23 cellular contexts compared by ENCODE assay signal in the genomic region with DNA sequence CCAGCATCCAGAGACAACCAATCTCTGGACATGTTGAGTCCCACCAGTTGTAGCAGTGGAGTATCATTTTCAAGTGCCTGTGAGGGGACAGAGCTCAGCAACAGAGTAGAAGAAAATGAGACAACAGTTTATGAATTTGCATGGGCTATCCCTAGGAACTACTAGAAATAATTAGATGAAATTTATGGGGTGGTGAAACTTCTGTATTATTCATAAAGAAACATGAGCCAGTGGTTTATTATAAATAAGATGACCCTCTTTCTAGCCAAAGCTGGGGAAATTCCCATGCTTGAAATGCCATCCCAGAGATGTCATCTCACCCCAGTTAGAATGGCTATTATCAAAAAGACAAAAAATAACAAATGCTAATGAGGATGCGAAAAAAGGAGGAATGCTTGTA. TPM values are rescaled to one million over a fixed set of nuclear protein-coding genes. Genes with fewer than 3 reads are reported as not detected.
"Had no signal": no experiment of that assay in that cellular context is flagged by ENCODE, and none has a peak within 500 bp of the region (broad histone marks: within the 10 kb centered on the region; RNA-seq: fewer than 3 reads in every experiment).

No MANE protein-coding gene starts in this region.

- ATAC-seq: activated T-cell treated with anti-CD3 and anti-CD28 coated beads, Interleukin-2, amount 50 U/mL, for 72 hours; left ventricle myocardium superior; T-helper 17 cell had no signal

- H3K9me3 ChIP-seq: neutrophil, ovary, prostate gland, thyroid gland had no signal

- H3K9me3 Mint-ChIP-seq: activated CD4-positive, alpha-beta memory T cell treated with anti-CD3 and anti-CD28 coated beads for 36 hours; activated naive CD4-positive, alpha-beta T cell treated with anti-CD3 and anti-CD28 coated beads, Interleukin-2, amount 10 ng/mL, durations not matched to agents 7 days and 5 days; activated T-cell treated with anti-CD3 and anti-CD28 coated beads, Interleukin-2, amount 50 U/mL, for 72 hours; brain; nephron; stimulated activated naive CD8-positive, alpha-beta T cell treated with anti-CD3 and anti-CD28 coated beads, Interleukin-15, Interleukin-2, amounts not matched to agents 100 ng/mL and 50 ng/mL, for 24 hours had no signal

- H3K27ac Mint-ChIP-seq: activated CD4-positive, alpha-beta memory T cell treated with anti-CD3 and anti-CD28 coated beads for 36 hours; activated naive CD4-positive, alpha-beta T cell treated with anti-CD3 and anti-CD28 coated beads, Interleukin-2, amount 10 ng/mL, durations not matched to agents 7 days and 5 days; activated T-cell treated with anti-CD3 and anti-CD28 coated beads, Interleukin-2, amount 50 U/mL, for 72 hours; brain; immature natural killer cell; nephron; stimulated activated naive CD8-positive, alpha-beta T cell treated with anti-CD3 and anti-CD28 coated beads, Interleukin-15, Interleukin-2, amounts not matched to agents 100 ng/mL and 50 ng/mL, for 24 hours; T-helper 17 cell had no signal

- H3K27me3 Mint-ChIP-seq: activated CD4-positive, alpha-beta memory T cell treated with anti-CD3 and anti-CD28 coated beads for 36 hours; activated naive CD4-positive, alpha-beta T cell treated with anti-CD3 and anti-CD28 coated beads, Interleukin-2, amount 10 ng/mL, durations not matched to agents 7 days and 5 days; brain; stimulated activated naive CD8-positive, alpha-beta T cell treated with anti-CD3 and anti-CD28 coated beads, Interleukin-15, Interleukin-2, amounts not matched to agents 100 ng/mL and 50 ng/mL, for 24 hours; T-helper 17 cell had no signal

- H3K36me3 ChIP-seq: neutrophil, ovary, prostate gland, thyroid gland had no signal

- H3K4me1 Mint-ChIP-seq: activated naive CD4-positive, alpha-beta T cell treated with anti-CD3 and anti-CD28 coated beads, Interleukin-2, amount 10 ng/mL, durations not matched to agents 7 days and 5 days; brain; immature natural killer cell; nephron; T-helper 17 cell had no signal

- H3K27ac ChIP-seq: epithelial cell of prostate, hepatocyte, neutrophil, ovary, prostate gland, thyroid gland had no signal

- H3K36me3 Mint-ChIP-seq: activated CD4-positive, alpha-beta memory T cell treated with anti-CD3 and anti-CD28 coated beads for 36 hours; activated naive CD4-positive, alpha-beta T cell treated with anti-CD3 and anti-CD28 coated beads, Interleukin-2, amount 10 ng/mL, durations not matched to agents 7 days and 5 days; brain; immature natural killer cell had no signal

- H3K4me3 ChIP-seq: hepatocyte, ovary, prostate gland, thyroid gland had no signal

- H3K4me3 Mint-ChIP-seq: activated CD4-positive, alpha-beta memory T cell treated with anti-CD3 and anti-CD28 coated beads for 36 hours; activated naive CD4-positive, alpha-beta T cell treated with anti-CD3 and anti-CD28 coated beads, Interleukin-2, amount 10 ng/mL, durations not matched to agents 7 days and 5 days; activated T-cell treated with anti-CD3 and anti-CD28 coated beads, Interleukin-2, amount 50 U/mL, for 72 hours; brain; immature natural killer cell; nephron; stimulated activated naive CD8-positive, alpha-beta T cell treated with anti-CD3 and anti-CD28 coated beads, Interleukin-15, Interleukin-2, amounts not matched to agents 100 ng/mL and 50 ng/mL, for 24 hours; T-helper 17 cell had no signal

- H3K4me1 ChIP-seq: prostate gland, thyroid gland had no signal

- DNase-seq: activated CD4-positive, alpha-beta memory T cell treated with anti-CD3 and anti-CD28 coated beads for 36 hours; activated CD4-positive, alpha-beta T cell treated with anti-CD3 and anti-CD28 coated beads for 48 hours; activated CD4-positive, CD25-positive, alpha-beta regulatory T cell; activated effector memory CD4-positive, alpha-beta T cell treated with Interleukin-2 at 50 U/mL for 16 hours; activated naive CD4-positive, alpha-beta T cell treated with anti-CD3 and anti-CD28 coated beads, Interleukin-2, amount 10 ng/mL, durations not matched to agents 7 days and 5 days; activated T-cell treated with anti-CD3 and anti-CD28 coated beads, Interleukin-2, amount 50 U/mL, for 72 hours; anterior cingulate cortex; glutamatergic neuron; immature natural killer cell; left ventricle myocardium superior; ovary; stimulated activated CD4-positive, alpha-beta T cell treated with anti-CD3 and anti-CD28 coated beads, Interleukin-4, amount 100 ng/mL, for 4 hours; substantia nigra; T-helper 17 cell; thyroid gland had no signal

- H3K27me3 ChIP-seq: hepatocyte, neutrophil, ovary, thyroid gland had no signal

RNA-seq across cellular contexts. Expression of gene ITGB8, which starts 55.1 kb away (rescaled TPM):
- total RNA-seq: activated CD4-positive, alpha-beta memory T cell treated with anti-CD3 and anti-CD28 coated beads for 36 hours had no signal

RNA-seq across cellular contexts. Expression of gene MACC1, which starts 58.5 kb away (rescaled TPM):
- total RNA-seq: chondrocyte had no signal
